ENCODE assay signal across 30 cellular contexts in genomic region chr10:23403278-23403677, GRCh38. TPM values are rescaled to one million over a fixed set of nuclear protein-coding genes. Genes with fewer than 3 reads are reported as not detected.
"Had no signal": no experiment of that assay in that cellular context is flagged by ENCODE, and none has a peak within 500 bp of the region (broad histone marks: within the 10 kb centered on the region; RNA-seq: fewer than 3 reads in every experiment).

No MANE protein-coding gene starts in this region.

- H2AFZ ChIP-seq: hepatocyte had no signal

- H3K4me3 ChIP-seq: cardiac muscle cell, coronary artery, esophagus muscularis mucosa, hepatocyte, lung, ovary, skin epidermis, spleen, testis, tibial artery had no signal

- DNase-seq: dermis blood vessel endothelial cell; effector memory CD4-positive, alpha-beta T cell; foreskin melanocyte; left colon; mesenchymal stem cell; midbrain; natural killer cell; occipital lobe; ovary; posterior cingulate gyrus; retina; spleen; stimulated activated CD4-positive, alpha-beta T cell treated with anti-CD3 and anti-CD28 coated beads, Interleukin-4, amount 100 ng/mL, for 4 hours; stimulated activated naive CD8-positive, alpha-beta T cell treated with anti-CD3 and anti-CD28 coated beads, Interleukin-15, Interleukin-2, amounts not matched to agents 100 U/mL and 50 U/mL, for 24 hours; substantia nigra; testis; tibial artery had no signal

- H3K27ac ChIP-seq: cardiac muscle cell, coronary artery, esophagus muscularis mucosa, hepatocyte, ovary, skin epidermis, spleen, testis, tibial artery had no signal

- H3K9me3 ChIP-seq: esophagus muscularis mucosa, ovary, spleen, testis, tibial artery had no signal

- H3K4me2 ChIP-seq: hepatocyte had no signal

- H3K27me3 ChIP-seq: cardiac muscle cell, esophagus muscularis mucosa, hepatocyte, ovary, spleen, testis, tibial artery had no signal

- ATAC-seq: left colon; natural killer cell; sciatic nerve; stimulated activated memory B cell treated with anti-CD40 and anti-IgM and Interleukin-4, amounts not matched to agents 10 μg/mL and 1 μg/mL and 100 μg/mL, for 72 hours; stimulated activated naive CD8-positive, alpha-beta T cell treated with anti-CD3 and anti-CD28 coated beads, Interleukin-15, Interleukin-2, amounts not matched to agents 100 U/mL and 50 U/mL, for 24 hours had no signal

- H3K79me2 ChIP-seq: hepatocyte had no signal

- H3K36me3 ChIP-seq: cardiac muscle cell, esophagus muscularis mucosa, ovary, spleen, tibial artery had no signal

- H3K4me1 ChIP-seq: testis had no signal

RNA-seq across cellular contexts. Expression of gene C10orf67, which starts 58.7 kb away (rescaled TPM):
- total RNA-seq: dermis blood vessel endothelial cell, endothelial cell of umbilical vein, esophagus muscularis mucosa, kidney epithelial cell, left colon, liver, natural killer cell, pulmonary artery endothelial cell, urinary bladder had no signal
- polyA plus RNA-seq: endothelial cell of umbilical vein, hepatocyte, urinary bladder had no signal
